In the genomic region with DNA sequence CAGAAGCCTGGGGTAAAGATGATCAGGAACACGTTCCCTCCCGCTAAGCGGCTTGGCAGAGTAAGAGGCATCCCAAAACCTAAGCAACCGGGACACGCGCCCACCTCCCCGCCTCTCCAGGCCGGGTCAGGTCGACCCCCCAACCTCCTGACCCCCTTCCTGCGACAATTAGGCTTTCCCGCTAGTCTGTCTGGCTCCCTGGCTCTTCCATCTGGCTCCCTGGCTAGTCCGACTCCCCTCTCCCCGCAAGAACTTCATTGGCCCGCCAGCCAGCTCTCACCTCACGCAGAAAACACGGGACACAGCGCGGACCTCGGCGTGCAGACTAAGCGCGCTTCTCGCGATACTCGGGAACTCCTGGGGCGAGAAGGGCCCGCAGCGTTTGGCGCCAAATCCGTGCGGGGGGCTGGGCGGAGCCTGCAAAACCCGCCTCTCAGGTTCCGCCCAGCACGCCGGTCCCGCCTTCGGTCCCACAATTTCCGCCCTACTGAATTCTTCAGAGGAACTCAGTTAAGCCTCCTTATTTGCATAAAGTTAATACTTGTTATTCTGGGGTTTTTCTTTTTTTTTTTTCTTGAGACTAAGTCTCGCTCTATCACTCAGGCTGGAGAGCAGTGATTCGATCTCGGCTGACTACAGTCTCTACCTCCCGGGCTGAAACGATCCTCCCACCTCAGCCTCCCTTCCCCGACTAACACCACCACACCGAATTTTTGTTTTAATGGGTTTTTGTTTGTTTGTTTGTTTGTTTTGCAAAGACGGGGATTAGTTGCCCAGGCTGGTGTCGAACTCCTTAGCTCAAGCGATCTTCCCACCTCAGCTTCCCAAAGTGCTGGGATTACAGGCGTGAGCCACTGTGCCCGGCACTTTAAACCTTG, we compare ENCODE assay signal across 1 cellular context.
TF ChIP-seq lines count a peak whose summit lies in the region.

A gene with protein sequence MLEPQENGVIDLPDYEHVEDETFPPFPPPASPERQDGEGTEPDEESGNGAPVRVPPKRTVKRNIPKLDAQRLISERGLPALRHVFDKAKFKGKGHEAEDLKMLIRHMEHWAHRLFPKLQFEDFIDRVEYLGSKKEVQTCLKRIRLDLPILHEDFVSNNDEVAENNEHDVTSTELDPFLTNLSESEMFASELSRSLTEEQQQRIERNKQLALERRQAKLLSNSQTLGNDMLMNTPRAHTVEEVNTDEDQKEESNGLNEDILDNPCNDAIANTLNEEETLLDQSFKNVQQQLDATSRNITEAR (minus strand): TSS at position 327 of the 878 bp plus-strand sequence. CDS start 3,738 bp downstream, outside the sequence.

TF ChIP-seq in HepG2, 621 proteins besides CTCF, POLR2A, EP300 and RAD21 (continued from another document and continues in another):
- TF ChIP-seq, protein P1, sequence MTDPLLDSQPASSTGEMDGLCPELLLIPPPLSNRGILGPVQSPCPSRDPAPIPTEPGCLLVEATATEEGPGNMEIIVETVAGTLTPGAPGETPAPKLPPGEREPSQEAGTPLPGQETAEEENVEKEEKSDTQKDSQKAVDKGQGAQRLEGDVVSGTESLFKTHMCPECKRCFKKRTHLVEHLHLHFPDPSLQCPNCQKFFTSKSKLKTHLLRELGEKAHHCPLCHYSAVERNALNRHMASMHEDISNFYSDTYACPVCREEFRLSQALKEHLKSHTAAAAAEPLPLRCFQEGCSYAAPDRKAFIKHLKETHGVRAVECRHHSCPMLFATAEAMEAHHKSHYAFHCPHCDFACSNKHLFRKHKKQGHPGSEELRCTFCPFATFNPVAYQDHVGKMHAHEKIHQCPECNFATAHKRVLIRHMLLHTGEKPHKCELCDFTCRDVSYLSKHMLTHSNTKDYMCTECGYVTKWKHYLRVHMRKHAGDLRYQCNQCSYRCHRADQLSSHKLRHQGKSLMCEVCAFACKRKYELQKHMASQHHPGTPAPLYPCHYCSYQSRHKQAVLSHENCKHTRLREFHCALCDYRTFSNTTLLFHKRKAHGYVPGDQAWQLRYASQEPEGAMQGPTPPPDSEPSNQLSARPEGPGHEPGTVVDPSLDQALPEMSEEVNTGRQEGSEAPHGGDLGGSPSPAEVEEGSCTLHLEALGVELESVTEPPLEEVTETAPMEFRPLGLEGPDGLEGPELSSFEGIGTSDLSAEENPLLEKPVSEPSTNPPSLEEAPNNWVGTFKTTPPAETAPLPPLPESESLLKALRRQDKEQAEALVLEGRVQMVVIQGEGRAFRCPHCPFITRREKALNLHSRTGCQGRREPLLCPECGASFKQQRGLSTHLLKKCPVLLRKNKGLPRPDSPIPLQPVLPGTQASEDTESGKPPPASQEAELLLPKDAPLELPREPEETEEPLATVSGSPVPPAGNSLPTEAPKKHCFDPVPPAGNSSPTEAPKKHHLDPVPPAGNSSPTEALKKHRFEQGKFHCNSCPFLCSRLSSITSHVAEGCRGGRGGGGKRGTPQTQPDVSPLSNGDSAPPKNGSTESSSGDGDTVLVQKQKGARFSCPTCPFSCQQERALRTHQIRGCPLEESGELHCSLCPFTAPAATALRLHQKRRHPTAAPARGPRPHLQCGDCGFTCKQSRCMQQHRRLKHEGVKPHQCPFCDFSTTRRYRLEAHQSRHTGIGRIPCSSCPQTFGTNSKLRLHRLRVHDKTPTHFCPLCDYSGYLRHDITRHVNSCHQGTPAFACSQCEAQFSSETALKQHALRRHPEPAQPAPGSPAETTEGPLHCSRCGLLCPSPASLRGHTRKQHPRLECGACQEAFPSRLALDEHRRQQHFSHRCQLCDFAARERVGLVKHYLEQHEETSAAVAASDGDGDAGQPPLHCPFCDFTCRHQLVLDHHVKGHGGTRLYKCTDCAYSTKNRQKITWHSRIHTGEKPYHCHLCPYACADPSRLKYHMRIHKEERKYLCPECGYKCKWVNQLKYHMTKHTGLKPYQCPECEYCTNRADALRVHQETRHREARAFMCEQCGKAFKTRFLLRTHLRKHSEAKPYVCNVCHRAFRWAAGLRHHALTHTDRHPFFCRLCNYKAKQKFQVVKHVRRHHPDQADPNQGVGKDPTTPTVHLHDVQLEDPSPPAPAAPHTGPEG (CRISPR knock-in tag; IDR thresholded peaks at IDR 0.05): no peak
- TF ChIP-seq SIX1 (CRISPR knock-in tag; IDR thresholded peaks at IDR 0.05; ENCODE audit: borderline replicate concordance) (no peak), EHMT2 (IDR thresholded peaks at IDR 0.05; ENCODE audit: borderline replicate concordance, low read depth, low read length) (no peak), ZBTB49 (CRISPR knock-in tag; IDR thresholded peaks at IDR 0.05; ENCODE audit: borderline replicate concordance) (no peak; the same call in 1 of the 2 replicates), ZFP41 (CRISPR knock-in tag; IDR thresholded peaks at IDR 0.05; ENCODE audit: borderline replicate concordance) (no peak), ZBTB10 (CRISPR knock-in tag; IDR thresholded peaks at IDR 0.05; ENCODE audit: borderline replicate concordance) (peak; percentile 43; the same call in 1 of the 2 replicates), ZBTB26 (CRISPR knock-in tag; IDR thresholded peaks at IDR 0.05; ENCODE audit: borderline replicate concordance) (no peak), JUN (CRISPR knock-in tag; IDR thresholded peaks at IDR 0.05) (no peak), HES4 (CRISPR knock-in tag; IDR thresholded peaks at IDR 0.05; ENCODE audit: borderline replicate concordance) (no peak; the same call in 1 of the 2 replicates), ATF7 (IDR thresholded peaks at IDR 0.05) (no peak), ATF7 (CRISPR knock-in tag; IDR thresholded peaks at IDR 0.05) (peak; percentile 68; the same call in 1 of the 2 replicates), TP53 (CRISPR knock-in tag; conservative IDR thresholded peaks at IDR 0.05) (no peak), PRMT3 (CRISPR knock-in tag; IDR thresholded peaks at IDR 0.05; ENCODE audit: borderline replicate concordance, low read depth) (peak; percentile 78; the same call in 1 of the 2 replicates), ZNF430 (CRISPR knock-in tag; IDR thresholded peaks at IDR 0.05) (peak; percentile 69; the same call in 1 of the 2 replicates), ZNF792 (CRISPR knock-in tag; IDR thresholded peaks at IDR 0.05) (0 out of 2 replicates have a peak, but pooled peaks have one; percentile 39), ELF4 (CRISPR knock-in tag; IDR thresholded peaks at IDR 0.05; ENCODE audit: borderline replicate concordance) (0 out of 2 replicates have a peak, but pooled peaks have one; percentile 28), ZNF292 (CRISPR knock-in tag; IDR thresholded peaks at IDR 0.05; ENCODE audit: borderline replicate concordance, low read depth) (peak; percentile 37; the same call in 1 of the 2 replicates), DMAP1 (CRISPR knock-in tag; IDR thresholded peaks at IDR 0.05) (peak; percentile 75; the same call in 1 of the 2 replicates), MEF2D (CRISPR knock-in tag; IDR thresholded peaks at IDR 0.05) (peak; percentile 81), ZNF337 (CRISPR knock-in tag; IDR thresholded peaks at IDR 0.05; ENCODE audit: borderline replicate concordance, low read depth) (no peak), MTF2 (CRISPR knock-in tag; IDR thresholded peaks at IDR 0.05; ENCODE audit: borderline replicate concordance) (no peak), ZGPAT (CRISPR knock-in tag; IDR thresholded peaks at IDR 0.05) (peak; percentile 75), CEBPG (CRISPR knock-in tag; IDR thresholded peaks at IDR 0.05) (no peak), ZNF572 (CRISPR knock-in tag; IDR thresholded peaks at IDR 0.05) (peak; percentile 88; the same call in 1 of the 2 replicates), ZNF207 (IDR thresholded peaks at IDR 0.05; ENCODE audit: borderline replicate concordance) (no peak), KLF12 (CRISPR knock-in tag; IDR thresholded peaks at IDR 0.05; ENCODE audit: borderline replicate concordance) (no peak; the same call in 1 of the 2 replicates), ZUFSP (CRISPR knock-in tag; IDR thresholded peaks at IDR 0.05; ENCODE audit: borderline replicate concordance) (no peak), DBP (CRISPR knock-in tag; IDR thresholded peaks at IDR 0.05; ENCODE audit: not compliant biosample characterization) (no peak)
- TF ChIP-seq, protein P2, sequence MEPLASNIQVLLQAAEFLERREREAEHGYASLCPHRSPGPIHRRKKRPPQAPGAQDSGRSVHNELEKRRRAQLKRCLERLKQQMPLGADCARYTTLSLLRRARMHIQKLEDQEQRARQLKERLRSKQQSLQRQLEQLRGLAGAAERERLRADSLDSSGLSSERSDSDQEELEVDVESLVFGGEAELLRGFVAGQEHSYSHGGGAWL (CRISPR knock-in tag; IDR thresholded peaks at IDR 0.05): peak; percentile 36
- TF ChIP-seq, protein P3, sequence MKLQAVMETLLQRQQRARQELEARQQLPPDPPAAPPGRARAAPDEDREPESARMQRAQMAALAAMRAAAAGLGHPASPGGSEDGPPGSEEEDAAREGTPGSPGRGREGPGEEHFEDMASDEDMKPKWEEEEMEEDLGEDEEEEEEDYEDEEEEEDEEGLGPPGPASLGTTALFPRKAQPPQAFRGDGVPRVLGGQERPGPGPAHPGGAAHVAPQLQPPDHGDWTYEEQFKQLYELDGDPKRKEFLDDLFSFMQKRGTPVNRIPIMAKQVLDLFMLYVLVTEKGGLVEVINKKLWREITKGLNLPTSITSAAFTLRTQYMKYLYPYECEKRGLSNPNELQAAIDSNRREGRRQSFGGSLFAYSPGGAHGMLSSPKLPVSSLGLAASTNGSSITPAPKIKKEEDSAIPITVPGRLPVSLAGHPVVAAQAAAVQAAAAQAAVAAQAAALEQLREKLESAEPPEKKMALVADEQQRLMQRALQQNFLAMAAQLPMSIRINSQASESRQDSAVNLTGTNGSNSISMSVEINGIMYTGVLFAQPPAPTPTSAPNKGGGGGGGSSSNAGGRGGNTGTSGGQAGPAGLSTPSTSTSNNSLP (IDR thresholded peaks at IDR 0.05; ENCODE audit: low read depth, low read length): no peak
